In the genomic region with DNA sequence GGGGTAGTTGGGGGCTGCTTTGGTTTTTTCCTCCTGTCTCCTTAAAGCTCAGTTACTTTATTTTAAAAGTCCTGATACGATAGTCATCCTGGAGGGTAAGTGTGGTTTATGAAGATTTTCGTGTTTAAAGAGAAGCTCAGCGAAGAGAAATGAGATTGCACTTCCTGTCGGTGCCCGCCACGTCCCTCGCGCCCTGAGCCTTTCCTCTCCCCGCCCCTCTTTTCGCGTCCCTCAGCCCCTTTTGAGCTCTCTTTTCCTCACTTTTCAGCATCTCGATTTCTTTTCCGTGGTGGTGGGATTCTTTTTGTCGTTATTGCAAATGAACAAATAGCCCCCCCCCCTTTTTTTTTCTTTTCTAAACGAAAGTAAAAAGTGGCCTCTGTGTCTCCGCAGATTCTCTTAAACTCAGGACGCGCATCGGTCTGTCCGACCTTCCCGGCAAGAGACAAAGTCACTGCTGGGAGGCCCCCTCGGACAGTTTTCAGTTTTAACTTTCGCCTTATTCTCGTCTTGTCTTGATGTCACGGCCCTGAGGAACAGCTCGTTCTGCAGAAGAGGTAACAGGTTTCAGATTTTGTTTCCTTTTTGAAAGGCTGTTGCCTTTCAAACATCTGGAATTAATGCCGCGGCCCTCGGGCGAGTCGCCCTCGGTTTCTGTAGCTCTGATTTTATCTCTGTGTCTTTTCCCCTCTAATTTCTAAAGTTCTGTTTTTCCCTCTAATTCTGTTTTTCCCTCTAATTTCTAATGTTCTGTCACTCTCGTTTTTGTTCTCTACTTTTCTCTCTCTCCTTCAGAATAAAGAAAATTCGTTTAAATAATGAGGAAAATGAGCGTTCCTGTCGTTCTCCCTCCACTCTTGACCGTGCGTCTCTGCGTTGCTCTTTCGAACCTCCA, we compare ENCODE assay signal across 9 cellular contexts. TPM values are rescaled to one million over a fixed set of nuclear protein-coding genes. Genes with fewer than 3 reads are reported as not detected.
DNase-seq lines count a peak whose midpoint lies in the region; FAIRE-seq and TF ChIP-seq lines count a peak whose summit lies in the region.
"Had no signal": no experiment of that assay in that cellular context is flagged by ENCODE, and none has a peak within 500 bp of the region (broad histone marks: within the 10 kb centered on the region; RNA-seq: fewer than 3 reads in every experiment).

No MANE protein-coding gene starts in this region.

- H3K9ac ChIP-seq in H1 (replicated peaks in 1 of 4; ENCODE audit: extremely low read depth in 1 of 4, low read depth in 3 of 4, low read length in 3 of 4) (no peak overlapping the region), skeletal muscle tissue (ENCODE audit: low read depth in 1 of 3, low read length in 3 of 3) (no peak overlapping the region)

- no peaks in the 10 kb centered on the region for H3K79me2 ChIP-seq in H1 (ENCODE audit: control insufficient read depth in 1 of 2, insufficient read depth in 2 of 2, low read length in 2 of 2)

- no peak overlapping the region for H3K14ac ChIP-seq in H1 (ENCODE audit: insufficient read length)

- H3K56ac ChIP-seq in H1 (replicated peaks; ENCODE audit: insufficient read length, low read depth, low read length), result no peak overlapping the region

- H2BK120ac ChIP-seq in H1 (replicated peaks; ENCODE audit: low read depth, low read length), result no peak overlapping the region

- no peak overlapping the region for H2AFZ ChIP-seq in H1 (ENCODE audit: low read length)

- H2BK20ac ChIP-seq in H1 (ENCODE audit: low read length), result no peak overlapping the region

- H3K18ac ChIP-seq in H1 (ENCODE audit: extremely low read depth, low read length), result no peak overlapping the region

- H3K27ac ChIP-seq in H1 (ENCODE audit: low read depth, low read length) (no peak overlapping the region), skeletal muscle tissue (ENCODE audit: low read depth, low read length) (no peak overlapping the region)

- no peak for TF ChIP-seq EP300 in H1 (IDR thresholded peaks at IDR 0.05; ENCODE audit: borderline replicate concordance in 1 of 2, low read depth in 2 of 2, low read length in 2 of 2)

- no peak overlapping the region for H3K23ac ChIP-seq in H1 (ENCODE audit: insufficient read length)

- H4K91ac ChIP-seq in H1 (replicated peaks; ENCODE audit: insufficient read length, low read length), result no peak overlapping the region

- no peak overlapping the region for H3K4ac ChIP-seq in H1 (replicated peaks; ENCODE audit: insufficient read length, low read depth, low read length)

- H3K36me3 ChIP-seq in H1 (ENCODE audit: control insufficient read depth in 2 of 4, insufficient read depth in 4 of 4, low read length in 3 of 4) (peaks cover 0 to 6% (median 0%) of the 10 kb centered on the region in 4 experiments; a peak in 1 of 8 replicates), skeletal muscle tissue (ENCODE audit: control insufficient read depth in 3 of 3, insufficient read depth in 3 of 3, low read length in 3 of 3) (no peaks in the 10 kb centered on the region)

- H3K4me1 ChIP-seq in H1 (replicated peaks in 1 of 4; ENCODE audit: control insufficient read depth in 3 of 4, insufficient read depth in 4 of 4, low read length in 3 of 4) (peaks cover 7 to 26% (median 14%) of the 10 kb centered on the region in 4 experiments; a peak in 6 of 7 replicates), skeletal muscle tissue (ENCODE audit: control insufficient read depth in 3 of 3, insufficient read depth in 3 of 3, low read length in 3 of 3) (peaks cover 30 to 38% (median 31%) of the 10 kb centered on the region in 3 donors)

- POLR2A ChIA-PET in H1 (lab: Charles Lee; ENCODE audit: partially characterized antibody), result interaction anchor here (0.7 to 1.1 kb wide), 3 partner anchors 11 to 318 kb away, joined by 3 read pairs; no protein-coding TSS in a partner anchor

- DNase-seq in DMS79 treated with DMSO at 0.1 percent for 48 hours (lab: John Stamatoyannopoulos, UW) (peak; percentile 80), DMS79 (lab: John Stamatoyannopoulos, UW) (no peak), NCI-H1105 (lab: John Stamatoyannopoulos, UW) (peak; percentile 6), H1 (ENCODE audit: low read depth in 1 of 2, low spot score in 2 of 2) (no peak), anterior cingulate cortex (lab: John Stamatoyannopoulos, UW) (no peak), middle frontal gyrus (ENCODE audit: extremely low spot score, low spot score) (no peak)
- DNase-seq in stimulated activated CD4-positive, alpha-beta T cell treated with anti-CD3 and anti-CD28 coated beads, Interleukin-4, amount 100 ng/mL, for 4 hours, result no peak

- no peak for FAIRE-seq in H1 (lab: Jason Lieb, UNC)
- FAIRE-seq: A204.1 had no signal

- no peak overlapping the region for H2BK12ac ChIP-seq in H1 (ENCODE audit: low read depth, low read length)

- TF ChIP-seq POLR2A in H1 (IDR thresholded peaks at IDR 0.05; ENCODE audit: control extremely low read depth in 1 of 2, low read depth in 2 of 2, low read length in 2 of 2), result no peak

- H4K8ac ChIP-seq in H1 (ENCODE audit: extremely low read depth, insufficient read depth, low read length), result no peak overlapping the region

- H4K20me1 ChIP-seq in H1 (replicated peaks in 1 of 2; ENCODE audit: control insufficient read depth in 1 of 2, insufficient read depth in 2 of 2, low read length in 2 of 2), result peaks cover 15 to 47% of the 10 kb centered on the region in 2 experiments

- H4K5ac ChIP-seq in H1 (ENCODE audit: insufficient read length, low read depth, low read length), result no peak overlapping the region

- H3K23me2 ChIP-seq in H1 (ENCODE audit: low read depth, low read length), result peaks cover 11% of the 10 kb centered on the region; the same call in 1 of the 2 replicates

- TF ChIP-seq RAD21 in H1 (IDR thresholded peaks at IDR 0.05 in 1 of 2, conservative IDR thresholded peaks at IDR 0.05 in 1 of 2; ENCODE audit: low read depth in 2 of 2, low read length in 2 of 2), result no peak

- WGBS in H1 (ENCODE audit: extremely low coverage in 1 of 2, insufficient coverage in 1 of 2, insufficient read length in 1 of 2, insufficient replicate concordance in 2 of 2, low coverage in 1 of 2, low lambda C conversion rate in 2 of 2, missing lambda C conversion rate in 1 of 2), 2 experiments, result 6% methylated on average over 40 of the region's 40 CpGs; no CpG with 5 or more reads in 1 of the 2 experiments

- H2AK5ac ChIP-seq in H1 (ENCODE audit: low read depth, low read length), result no peak overlapping the region

- no peaks in the 10 kb centered on the region for H3K79me1 ChIP-seq in H1 (ENCODE audit: low read depth, low read length)

- no peak overlapping the region for H2BK5ac ChIP-seq in H1 (ENCODE audit: low read depth, low read length)

- H3K4me2 ChIP-seq in H1 (ENCODE audit: insufficient read depth in 1 of 2, low read depth in 2 of 2, low read length in 2 of 2), result peak overlapping the region; percentile 73 to 74

- H3K4me3 ChIP-seq in H1 (ENCODE audit: extremely low read depth in 1 of 4, insufficient read depth in 2 of 4, low read depth in 3 of 4, low read length in 4 of 4) (peak overlapping the region in 2 of 4 experiments; percentile 13 to 56; a peak in 3 of 8 replicates), skeletal muscle tissue (ENCODE audit: low read length in 3 of 3) (peak overlapping the region; percentile 22 to 52 (median 40))

- no peaks in the 10 kb centered on the region; a peak in 1 of 4 replicates for H3K9me3 ChIP-seq in H1 (ENCODE audit: insufficient read depth in 2 of 2, low read depth in 1 of 2, low read length in 1 of 2)
- peaks cover 0 to 4% (median 0%) of the 10 kb centered on the region in 3 donors for H3K9me3 ChIP-seq in skeletal muscle tissue (ENCODE audit: control insufficient read depth in 3 of 3, low read length in 3 of 3)

- no peak for TF ChIP-seq CTCF in H1 (IDR thresholded peaks at IDR 0.05; ENCODE audit: control extremely low read depth in 1 of 3, insufficient read depth in 1 of 3, low read depth in 1 of 3, low read length in 3 of 3)

- H3K27me3 ChIP-seq in H1 (replicated peaks in 1 of 4; ENCODE audit: control insufficient read depth in 3 of 4, extremely low read depth in 1 of 4, insufficient read depth in 3 of 4, low read length in 3 of 4), result peaks cover 92 to 100% (median 98%) of the 10 kb centered on the region in 4 experiments
- H3K27me3 ChIP-seq in skeletal muscle tissue (ENCODE audit: control insufficient read depth in 3 of 3, insufficient read depth in 3 of 3, low read length in 3 of 3), result peaks cover 91 to 97% (median 97%) of the 10 kb centered on the region in 3 donors

- CTCF ChIA-PET in H1 (lab: Charles Lee; ENCODE audit: partially characterized antibody), result interaction anchor here (0.7 to 7.4 kb wide), 11 partner anchors 8 to 313 kb away, joined by 3 to 32 read pairs (median 4); no protein-coding TSS in a partner anchor

- H2BK15ac ChIP-seq in H1 (ENCODE audit: low read length), result no peak overlapping the region

TF ChIP-seq in H1, 55 proteins besides CTCF, POLR2A, EP300 and RAD21:
- TF ChIP-seq RNF2 (IDR thresholded peaks at IDR 0.05; ENCODE audit: borderline replicate concordance, low read depth, low read length, missing control alignments, poor library complexity, severe bottlenecking), result peak; percentile 92
- no peak for TF ChIP-seq HDAC2 (IDR thresholded peaks at IDR 0.05; ENCODE audit: borderline replicate concordance in 1 of 2, low read depth in 2 of 2, low read length in 2 of 2)
- no peak for TF ChIP-seq POLR2AphosphoS5 (IDR thresholded peaks at IDR 0.05; ENCODE audit: low read depth, low read length)
- no peak for TF ChIP-seq POU5F1 (IDR thresholded peaks at IDR 0.05; ENCODE audit: low read depth, low read length)
- peak; percentile 98 for TF ChIP-seq CBX8 (IDR thresholded peaks at IDR 0.05; ENCODE audit: borderline replicate concordance, low read depth, low read length)
- no peak for TF ChIP-seq KDM5A (IDR thresholded peaks at IDR 0.05; ENCODE audit: low read length)
- no peak for TF ChIP-seq ASH2L (IDR thresholded peaks at IDR 0.05; ENCODE audit: low read length)

RNA-seq across cellular contexts. Expression of gene DMRTA2, which starts 1.0 kb away (rescaled TPM):
- not detected in 2 replicates for total RNA-seq in H1 (2021; fragmentation: NEBNext Ultra II Directional; extraction: Animal tissue kit (Norgen Biotek cat#: 25700))
- polyA plus RNA-seq in H1 (2011; rRNA removed), result 0.03 TPM in 1 of 2 replicates, not detected in the other
- 0.03 TPM for polyA plus RNA-seq in H1 (2011; cell fraction: cytosol; rRNA removed)
- polyA plus RNA-seq in H1 (2011; cell fraction: nucleus; rRNA removed), result not detected
- polyA plus RNA-seq in H1 (2012, experiment 1 of 2), result 0.05 TPM in 1 of 4 replicates, not detected in the others
- not detected for polyA plus RNA-seq in H1 (2012, experiment 2 of 2)
- 0.02 TPM for polyA plus RNA-seq in H1 (2013, experiment 1 of 2)
- 0.02 TPM for polyA plus RNA-seq in H1 (2013, experiment 2 of 2)
- polyA minus RNA-seq in H1 (2011; rRNA and poly(A)+ RNA removed), result not detected in 2 replicates
- not detected for polyA minus RNA-seq in H1 (2011; cell fraction: cytosol; rRNA and poly(A)+ RNA removed)
- not detected for polyA minus RNA-seq in H1 (2011; cell fraction: nucleus; rRNA and poly(A)+ RNA removed)
- total RNA-seq in skeletal muscle tissue, result under 0.01 TPM

Comparison
In these comparisons a context has a peak if more than half of its experiments do, and no peak if none do; other contexts are left out.
1. DNase-seq: peak in DMS79 treated with DMSO at 0.1 percent for 48 hours (single experiment) and NCI-H1105 (single experiment); none in DMS79 (single experiment), H1 (0 of 2), anterior cingulate cortex (0 of 58), stimulated activated CD4-positive, alpha-beta T cell treated with anti-CD3 and anti-CD28 coated beads, Interleukin-4, amount 100 ng/mL, for 4 hours (0 of 2) and middle frontal gyrus (single experiment).